In genomic region chr15:30953731-30954378, GRCh38 we compare ENCODE assay signal across 9 cellular contexts. TPM values are rescaled to one million over a fixed set of nuclear protein-coding genes. Genes with fewer than 3 reads are reported as not detected.
DNase-seq lines count a peak whose midpoint lies in the region; ATAC-seq, FAIRE-seq and TF ChIP-seq lines count a peak whose summit lies in the region.
"Had no signal": no experiment of that assay in that cellular context is flagged by ENCODE, and none has a peak within 500 bp of the region (broad histone marks: within the 10 kb centered on the region; RNA-seq: fewer than 3 reads in every experiment).

No MANE protein-coding gene starts in this region.

- peaks cover 58% of the 10 kb centered on the region for H3K4me1 Mint-ChIP-seq in HFFc6 (ENCODE audit: low read depth)
- H3K4me1 Mint-ChIP-seq in activated T-helper 17 cell treated with anti-CD3 and anti-CD28 coated beads, Interleukin-2, amount 50 U/mL, for 72 hours: no peaks in the 10 kb centered on the region

- H3K27ac ChIP-seq in A673 (ENCODE audit: low read depth, low read length, poor library complexity, severe bottlenecking): no peak overlapping the region
- H3K27ac ChIP-seq in keratinocyte (ENCODE audit: control insufficient read depth, insufficient read depth, low read length): peak overlapping the region; percentile 53
- no peak overlapping the region for H3K27ac ChIP-seq in aorta (ENCODE audit: low read depth in 1 of 2, low read length in 2 of 2)
- no peak overlapping the region for H3K27ac ChIP-seq in vagina

- FAIRE-seq in keratinocyte (lab: Jason Lieb, UNC): peak; percentile 91
- FAIRE-seq: GM18507 had no signal

- no peak overlapping the region for H3K9ac ChIP-seq in keratinocyte (ENCODE audit: control insufficient read depth, extremely low read depth, insufficient read depth, low read length)

- POLR2A ChIA-PET in A673 (lab: Charles Lee; ENCODE audit: low non-redundant PET): no interaction called here

- no peak for TF ChIP-seq POLR2A in vagina (IDR thresholded peaks at IDR 0.05)

- H3K27me3 ChIP-seq in A673 (replicated peaks; ENCODE audit: insufficient read depth, low read depth, low read length, poor library complexity): no peaks in the 10 kb centered on the region
- no peaks in the 10 kb centered on the region for H3K27me3 ChIP-seq in keratinocyte (ENCODE audit: control insufficient read depth, extremely low read depth, insufficient read depth, low read length)
- H3K27me3 ChIP-seq in aorta (ENCODE audit: control insufficient read depth in 1 of 2, insufficient read depth in 2 of 2, low read length in 1 of 2): no peaks in the 10 kb centered on the region
- no peaks in the 10 kb centered on the region for H3K27me3 ChIP-seq in vagina

- DNase-seq in A673 (ENCODE audit: low spot score) (peak; percentile 66), HFFc6 (peak; percentile 96), keratinocyte (ENCODE audit: low read depth, low spot score) (peak; percentile 96), aorta (no peak), NCI-H1417 (lab: John Stamatoyannopoulos, UW) (no peak), vagina (ENCODE audit: extremely low spot score in 2 of 2) (no peak)

- H3K27me3 Mint-ChIP-seq in HFFc6 (ENCODE audit: insufficient read depth): no peaks in the 10 kb centered on the region; the same call in 1 of the 2 replicates
- H3K27me3 Mint-ChIP-seq in activated T-helper 17 cell treated with anti-CD3 and anti-CD28 coated beads, Interleukin-2, amount 50 U/mL, for 72 hours: no peaks in the 10 kb centered on the region

- no peaks in the 10 kb centered on the region for H3K9me1 ChIP-seq in keratinocyte (ENCODE audit: control insufficient read depth, extremely low read depth, insufficient read depth, low read length)

- H3K9me3 Mint-ChIP-seq in HFFc6: no peaks in the 10 kb centered on the region
- H3K9me3 Mint-ChIP-seq in activated T-helper 17 cell treated with anti-CD3 and anti-CD28 coated beads, Interleukin-2, amount 50 U/mL, for 72 hours: no peaks in the 10 kb centered on the region

- no TSS peak for BruUV-seq in A673 (replicated peaks; lab: Mats Ljungman, UMichigan)

- peak overlapping the region; percentile 80 for H3K4me3 Mint-ChIP-seq in HFFc6
- H3K4me3 Mint-ChIP-seq in activated T-helper 17 cell treated with anti-CD3 and anti-CD28 coated beads, Interleukin-2, amount 50 U/mL, for 72 hours: no peak overlapping the region

- 79 to 80% methylated on average over 7 of the region's 7 CpGs for WGBS in aorta, 2 donors

- H4K20me1 ChIP-seq in keratinocyte (ENCODE audit: control insufficient read depth, extremely low read depth, insufficient read depth, low read length): no peaks in the 10 kb centered on the region

- peak overlapping the region; percentile 29 for H3K4me2 ChIP-seq in keratinocyte (ENCODE audit: control insufficient read depth, extremely low read depth, insufficient read depth, low read depth, low read length)

- CTCF ChIA-PET in A673 (lab: Charles Lee): no interaction called here

- peaks cover 70% of the 10 kb centered on the region for H3K36me3 Mint-ChIP-seq in HFFc6 (ENCODE audit: low read depth)
- H3K36me3 Mint-ChIP-seq in activated T-helper 17 cell treated with anti-CD3 and anti-CD28 coated beads, Interleukin-2, amount 50 U/mL, for 72 hours (ENCODE audit: low read depth): peaks cover 99% of the 10 kb centered on the region

- ATAC-seq in activated T-helper 17 cell treated with anti-CD3 and anti-CD28 coated beads, Interleukin-2, amount 50 U/mL, for 72 hours (replicated peaks): peak; percentile 66
- ATAC-seq in aorta (ENCODE audit: low FRiP score) (no peak), GM18909 (IDR thresholded peaks at IDR 0.05; ENCODE audit: poor library complexity, unreplicated experiment) (no peak)

- H3K4me3 ChIP-seq in A673 (ENCODE audit: low read depth, low read length, poor library complexity, severe bottlenecking): no peak overlapping the region
- H3K4me3 ChIP-seq in keratinocyte (ENCODE audit: control insufficient read depth in 2 of 3, extremely low read depth in 1 of 3, insufficient read depth in 2 of 3, low read depth in 1 of 3, low read length in 3 of 3): no peak overlapping the region
- no peak overlapping the region for H3K4me3 ChIP-seq in aorta (ENCODE audit: low read length in 2 of 2)
- H3K4me3 ChIP-seq in vagina: no peak overlapping the region

- intact Hi-C loops in A673 (cut with micrococcal nuclease; ENCODE audit: unreplicated experiment): no loop called here
- intact Hi-C loops in aorta (cut with DNase I): no loop called here
- intact Hi-C loops in vagina (cut with DNase I): no loop called here

- H3K9me3 ChIP-seq in A673 (ENCODE audit: low read depth, low read length, poor library complexity, severe bottlenecking) (no peaks in the 10 kb centered on the region), keratinocyte (ENCODE audit: control insufficient read depth, low read depth, low read length) (no peaks in the 10 kb centered on the region), aorta (ENCODE audit: control insufficient read depth, low read length) (no peaks in the 10 kb centered on the region), vagina (no peaks in the 10 kb centered on the region)

- no peaks in the 10 kb centered on the region for H3K79me2 ChIP-seq in keratinocyte (ENCODE audit: control insufficient read depth, insufficient read depth, low read length)

- no peak overlapping the region for H2AFZ ChIP-seq in keratinocyte (ENCODE audit: control insufficient read depth, low read length)

- H3K4me1 ChIP-seq in A673 (ENCODE audit: insufficient read depth, low read length, poor library complexity, severe bottlenecking) (peaks cover 10% of the 10 kb centered on the region), keratinocyte (ENCODE audit: control insufficient read depth, extremely low read depth, insufficient read depth, low read length) (peaks cover 14% of the 10 kb centered on the region), aorta (ENCODE audit: control insufficient read depth in 1 of 2, insufficient read depth in 2 of 2, low read length in 2 of 2) (no peaks in the 10 kb centered on the region), vagina (peaks cover 5% of the 10 kb centered on the region)

- dilution Hi-C loops in keratinocyte (cut with MboI; ENCODE audit: extremely low pct_ligation_motif_present, low sequenced_read_pairs): no loop called here

- H3K27ac Mint-ChIP-seq in HFFc6: peak overlapping the region; percentile 98
- peak overlapping the region; percentile 10 for H3K27ac Mint-ChIP-seq in activated T-helper 17 cell treated with anti-CD3 and anti-CD28 coated beads, Interleukin-2, amount 50 U/mL, for 72 hours

- TF ChIP-seq CTCF in A673 (conservative IDR thresholded peaks at IDR 0.05; ENCODE audit: low read depth, low read length) (no peak), HFFc6 (IDR thresholded peaks at IDR 0.05) (no peak), keratinocyte (optimal IDR thresholded peaks at IDR 0.05 in 1 of 3, IDR thresholded peaks at IDR 0.05 in 1 of 3, conservative IDR thresholded peaks at IDR 0.05 in 1 of 3; ENCODE audit: extremely low read depth in 1 of 3, insufficient read depth in 2 of 3, low read length in 3 of 3) (no peak), vagina (IDR thresholded peaks at IDR 0.05) (no peak)

- peaks cover 33% of the 10 kb centered on the region for H3K36me3 ChIP-seq in A673 (ENCODE audit: insufficient read depth, low read length, poor library complexity, severe bottlenecking)
- H3K36me3 ChIP-seq in keratinocyte (ENCODE audit: control insufficient read depth in 2 of 2, extremely low read depth in 1 of 2, insufficient read depth in 2 of 2, low read length in 2 of 2): peaks cover 14 to 42% of the 10 kb centered on the region in 2 experiments
- peaks cover 11 to 13% of the 10 kb centered on the region in 2 donors for H3K36me3 ChIP-seq in aorta (ENCODE audit: control insufficient read depth in 1 of 2, insufficient read depth in 2 of 2, low read length in 1 of 2)
- H3K36me3 ChIP-seq in vagina: peaks cover 0 to 90% of the 10 kb centered on the region in 2 donors

RNA-seq across cellular contexts. Expression of gene MTMR10, which starts 37.6 kb away (rescaled TPM):
- total RNA-seq in A673 (2021) (15.8 and 16.0 TPM in 2 replicates), aorta (10 to 100 TPM; 12.5 to 35.0 TPM), vagina (29.2 TPM)
- 10 to 100 TPM; 25.4 to 44.5 (median 41.5) TPM for total RNA-seq in HFFc6 (2021; fragmentation: NEBNext Ultra II Directional; extraction: Animal tissue kit (Norgen Biotek cat#: 25700))
- 10 to 100 TPM in 1 of 2 donors, 1 to 10 TPM in 1; 9.9 to 10.6 TPM for total RNA-seq in activated T-helper 17 cell treated with anti-CD3 and anti-CD28 coated beads, Interleukin-2, amount 50 U/mL, for 72 hours
- polyA plus RNA-seq in keratinocyte (10.8 to 16.2 TPM (median 15.5 TPM) in 3 replicates), aorta (10 to 100 TPM in 1 of 2 donors, 1 to 10 TPM in 1; 9.0 to 10.7 TPM)
- 2.5 TPM for polyA plus RNA-seq in keratinocyte (2011; ENCODE audit: low read depth)
- polyA plus RNA-seq in keratinocyte (2011; cell fraction: cytosol; rRNA removed): 8.1 and 13.5 TPM in 2 replicates
- 15.2 and 18.7 TPM in 2 replicates for polyA plus RNA-seq in keratinocyte (2011; cell fraction: nucleus; rRNA removed)
- polyA plus RNA-seq in keratinocyte (2012; ENCODE audit: low replicate concordance): 5.2 and 10.5 TPM in 2 replicates
- polyA minus RNA-seq in keratinocyte: 8.4 to 24.5 TPM (median 14.5 TPM) in 3 replicates
- polyA minus RNA-seq in keratinocyte (2011; cell fraction: cytosol; rRNA and poly(A)+ RNA removed): 18.2 TPM
- polyA minus RNA-seq in keratinocyte (2011; cell fraction: nucleus; rRNA and poly(A)+ RNA removed): 15.9 and 32.6 TPM in 2 replicates

RNA-seq across cellular contexts. Expression of gene FAN1, which starts 50.1 kb away (rescaled TPM):
- total RNA-seq in A673 (2021) (33.1 and 36.2 TPM in 2 replicates), aorta (10 to 100 TPM in 1 of 2 donors, 1 to 10 TPM in 1; 4.3 to 15.9 TPM), vagina (16.9 TPM)
- 10 to 100 TPM; 13.3 to 17.2 (median 14.5) TPM for total RNA-seq in HFFc6 (2021; fragmentation: NEBNext Ultra II Directional; extraction: Animal tissue kit (Norgen Biotek cat#: 25700))
- total RNA-seq in activated T-helper 17 cell treated with anti-CD3 and anti-CD28 coated beads, Interleukin-2, amount 50 U/mL, for 72 hours: 10 to 100 TPM; 15.9 to 17.8 TPM
- polyA plus RNA-seq in keratinocyte (9.7 to 17.2 TPM (median 16.6 TPM) in 3 replicates), aorta (10 to 100 TPM in 1 of 2 donors, 1 to 10 TPM in 1; 5.9 to 13.0 TPM)
- 7.9 TPM for polyA plus RNA-seq in keratinocyte (2011; ENCODE audit: low read depth)
- 6.9 and 12.3 TPM in 2 replicates for polyA plus RNA-seq in keratinocyte (2011; cell fraction: cytosol; rRNA removed)
- 30.7 and 33.9 TPM in 2 replicates for polyA plus RNA-seq in keratinocyte (2011; cell fraction: nucleus; rRNA removed)
- polyA plus RNA-seq in keratinocyte (2012; ENCODE audit: low replicate concordance): 8.4 and 10.9 TPM in 2 replicates
- polyA minus RNA-seq in keratinocyte: 9.2 to 12.9 TPM (median 9.8 TPM) in 3 replicates
- polyA minus RNA-seq in keratinocyte (2011; cell fraction: cytosol; rRNA and poly(A)+ RNA removed): 10.7 TPM
- polyA minus RNA-seq in keratinocyte (2011; cell fraction: nucleus; rRNA and poly(A)+ RNA removed): 9.7 and 21.3 TPM in 2 replicates

Comparison
In these comparisons a context has a peak if more than half of its experiments do, and no peak if none do; other contexts are left out.
1. DNase-seq: peak in A673 (single experiment), HFFc6 (single experiment) and keratinocyte (single experiment); none in aorta (0 of 2), NCI-H1417 (0 of 3) and vagina (0 of 2).